In the genomic region with DNA sequence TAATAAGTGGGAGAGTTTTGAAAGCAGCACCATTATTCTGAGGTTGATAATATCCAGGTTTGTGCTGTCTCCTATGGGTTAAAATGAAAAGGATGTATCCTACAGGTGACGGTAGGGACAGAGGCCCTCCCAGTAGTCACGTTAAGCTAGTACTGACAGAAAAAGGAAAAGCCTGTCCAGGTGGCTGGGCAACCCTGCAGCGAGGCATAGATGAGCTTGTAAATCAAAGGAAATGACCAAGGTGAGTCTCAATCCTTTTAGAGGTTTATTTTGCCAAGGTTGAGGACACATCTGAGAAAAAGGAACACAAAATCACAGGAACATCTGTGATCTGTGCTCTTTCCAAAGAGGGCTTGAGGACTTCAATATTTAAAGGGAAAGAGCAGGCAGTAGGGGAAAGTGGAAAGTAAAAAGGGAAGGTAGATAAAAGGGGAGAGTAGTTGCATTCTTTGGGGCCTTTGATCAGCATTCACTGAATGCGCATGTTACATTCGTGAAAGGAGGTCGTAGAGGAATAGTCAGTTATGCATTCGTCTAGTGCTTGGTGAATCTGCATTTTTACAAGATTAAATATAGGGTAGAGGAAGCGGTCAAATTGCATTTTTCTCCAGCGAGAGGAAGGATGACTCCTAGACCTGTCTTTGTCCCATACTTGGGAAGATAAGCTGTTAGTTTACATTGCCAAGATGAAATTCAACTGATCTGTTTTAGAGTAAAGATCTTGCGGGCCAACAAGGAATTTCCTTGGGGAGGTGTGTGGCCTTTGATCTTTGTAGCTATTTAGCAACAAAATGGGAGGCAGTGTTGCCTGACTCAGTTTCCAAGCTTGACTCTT, we compare ENCODE assay signal across 8 cellular contexts. TPM values are rescaled to one million over a fixed set of nuclear protein-coding genes. Genes with fewer than 3 reads are reported as not detected.
DNase-seq lines count a peak whose midpoint lies in the region; ATAC-seq and TF ChIP-seq lines count a peak whose summit lies in the region.

No MANE protein-coding gene starts in this region.

- no peaks in the 10 kb centered on the region for H4K20me1 ChIP-seq in fibroblast of lung (ENCODE audit: control insufficient read depth, extremely low read depth, insufficient read depth, low read length)

- ATAC-seq in gastrocnemius medialis, result no peak
- ATAC-seq in GM18520 (IDR thresholded peaks at IDR 0.05; ENCODE audit: unreplicated experiment), result no peak
- ATAC-seq in esophagus mucosa, result no peak

- H3K4me1 ChIP-seq in fibroblast of lung (ENCODE audit: control insufficient read depth, extremely low read depth, insufficient read depth, low read length) (peaks cover 5% of the 10 kb centered on the region), gastrocnemius medialis (peaks cover 27 to 32% of the 10 kb centered on the region in 2 donors)

- H3K79me2 ChIP-seq in fibroblast of lung (ENCODE audit: control insufficient read depth, insufficient read depth, low read length), result peaks cover 42% of the 10 kb centered on the region

- peak overlapping the region; percentile 92 for H2AFZ ChIP-seq in fibroblast of lung (ENCODE audit: low read length)

- no peak overlapping the region for H3K27ac ChIP-seq in SK-N-MC
- H3K27ac ChIP-seq in fibroblast of lung (ENCODE audit: insufficient read depth, low read length), result peak overlapping the region; percentile 96
- peak overlapping the region; percentile 89 to 96 (median 94) for H3K27ac ChIP-seq in gastrocnemius medialis

- in situ Hi-C loops in gastrocnemius medialis (cut with MboI; ENCODE audit: low sequenced_read_pairs in 4 of 4), result no loop called here

- H3K36me3 ChIP-seq in SK-N-MC (ENCODE audit: insufficient read depth, low read length), result peaks cover 9% of the 10 kb centered on the region; the same call in 1 of the 2 replicates
- H3K36me3 ChIP-seq in fibroblast of lung (ENCODE audit: control insufficient read depth, insufficient read depth, low read length), result peaks cover 4% of the 10 kb centered on the region
- H3K36me3 ChIP-seq in gastrocnemius medialis, result peaks cover 0 to 14% of the 10 kb centered on the region in 2 donors

- H3K4me2 ChIP-seq in fibroblast of lung (ENCODE audit: extremely low read depth, insufficient read depth, low read length), result peak overlapping the region; percentile 86

- H3K27me3 ChIP-seq in fibroblast of lung (ENCODE audit: control insufficient read depth, insufficient read depth, low read length) (no peaks in the 10 kb centered on the region), gastrocnemius medialis (no peaks in the 10 kb centered on the region)

- TF ChIP-seq POLR2A in gastrocnemius medialis (IDR thresholded peaks at IDR 0.05), result no peak

- intact Hi-C loops in gastrocnemius medialis (cut with DNase I; ENCODE audit: low total_unique reads), result loop anchor here (2.0 to 10.0 kb wide), 3 partner anchors 226 to 335 kb away; a partner anchor contains a TSS

- H3K4me3 ChIP-seq in GM08714 (ENCODE audit: low read length), result peak overlapping the region; percentile 97; the same call in 1 of the 2 replicates
- H3K4me3 ChIP-seq in SK-N-MC, result peak overlapping the region; percentile 81
- peak overlapping the region; percentile 73 to 91 (median 86) for H3K4me3 ChIP-seq in fibroblast of lung (replicated peaks in 1 of 4; ENCODE audit: control extremely low read depth in 1 of 4, insufficient read depth in 1 of 4, low read depth in 3 of 4, low read length in 4 of 4)
- peak overlapping the region; percentile 75 to 87 (median 82) for H3K4me3 ChIP-seq in gastrocnemius medialis

- TF ChIP-seq CTCF in fibroblast of lung (conservative IDR thresholded peaks at IDR 0.05 in 1 of 2, IDR thresholded peaks at IDR 0.05 in 1 of 2; ENCODE audit: low read depth in 1 of 2, low read length in 2 of 2), result no peak
- no peak for TF ChIP-seq CTCF in gastrocnemius medialis (IDR thresholded peaks at IDR 0.05 in 4 of 5, conservative IDR thresholded peaks at IDR 0.05 in 1 of 5)

- DNase-seq in SK-N-MC (ENCODE audit: low read depth, low spot score) (no peak), fibroblast of lung (ENCODE audit: low read depth in 2 of 2) (peak in 1 of 2 donors; percentile 12), gastrocnemius medialis (no peak), DMS114 treated with DMSO at 0.1 percent for 48 hours (lab: John Stamatoyannopoulos, UW; ENCODE audit: unreplicated experiment) (no peak), NCI-H2107 (lab: John Stamatoyannopoulos, UW) (no peak)

- H3K9ac ChIP-seq in SK-N-MC (ENCODE audit: insufficient read length) (peak overlapping the region; percentile 85), fibroblast of lung (ENCODE audit: insufficient read depth, low read length) (peak overlapping the region; percentile 96)

- H3K9me3 ChIP-seq in SK-N-MC (ENCODE audit: low read depth, low read length), result no peaks in the 10 kb centered on the region
- no peaks in the 10 kb centered on the region for H3K9me3 ChIP-seq in fibroblast of lung (ENCODE audit: control insufficient read depth, insufficient read depth, low read depth, low read length)
- no peaks in the 10 kb centered on the region for H3K9me3 ChIP-seq in gastrocnemius medialis

RNA-seq across cellular contexts. Expression of a gene that starts 0.9 kb away (rescaled TPM):
- total RNA-seq in fibroblast of lung (145 and 151 TPM in 2 replicates), gastrocnemius medialis (100 to 1,000 TPM in 2 of 4 donors, 10 to 100 TPM in 2; 39.6 to 284 (median 74.2) TPM), esophagus mucosa (52.4 TPM)
- 249 and 311 TPM in 2 replicates for polyA plus RNA-seq in fibroblast of lung
- polyA plus RNA-seq in fibroblast of lung (2012), result 243 and 320 TPM in 2 replicates
- 11.0 and 14.4 TPM in 2 replicates for polyA minus RNA-seq in fibroblast of lung (ENCODE audit: low replicate concordance)

RNA-seq across cellular contexts. Expression of a gene that starts 15.2 kb away (rescaled TPM):
- total RNA-seq in fibroblast of lung, result 2.1 and 3.1 TPM in 2 replicates
- 2.9 and 5.9 TPM in 2 replicates for polyA plus RNA-seq in fibroblast of lung
- 2.8 and 4.8 TPM in 2 replicates for polyA plus RNA-seq in fibroblast of lung (2012)
- 2.4 and 2.7 TPM in 2 replicates for polyA minus RNA-seq in fibroblast of lung (ENCODE audit: low replicate concordance)
- 1 to 10 TPM in 2 of 4 donors, under 1 TPM in 1, not detected in 1; 0.71 to 2.3 (median 1.4) TPM for total RNA-seq in gastrocnemius medialis
- total RNA-seq in esophagus mucosa, result 25.1 TPM

RNA-seq across cellular contexts. Expression of a gene that starts 21.6 kb away (rescaled TPM):
- total RNA-seq in fibroblast of lung (under 0.01 and 0.26 TPM in 2 replicates), gastrocnemius medialis (not detected), esophagus mucosa (not detected)
- 0.06 and 0.10 TPM in 2 replicates for polyA plus RNA-seq in fibroblast of lung
- polyA plus RNA-seq in fibroblast of lung (2012), result 0.08 TPM in 1 of 2 replicates, not detected in the other
- not detected in 2 replicates for polyA minus RNA-seq in fibroblast of lung (ENCODE audit: low replicate concordance)
